ENCODE assay signal across 11 cellular contexts in genomic region chr6:13413466-13413862, GRCh38.
DNase-seq lines count a peak whose midpoint lies in the region; ATAC-seq and TF ChIP-seq lines count a peak whose summit lies in the region.
"Had no signal": no experiment of that assay in that cellular context is flagged by ENCODE, and none has a peak within 500 bp of the region (broad histone marks: within the 10 kb centered on the region; RNA-seq: fewer than 3 reads in every experiment).

No MANE protein-coding gene starts in this region.

- peaks cover 62% of the 10 kb centered on the region for H3K4me1 Mint-ChIP-seq in brain

- in situ Hi-C loops in G401 (cut with HindIII; ENCODE audit: low sequenced_read_pairs), result no loop called here
- in situ Hi-C loops in ACHN (cut with HindIII; ENCODE audit: low pct_ligation_motif_present, low pct_unique_long_range_greater_than_20kb, low sequenced_read_pairs), result no loop called here

- intact Hi-C loops in left ventricle myocardium superior (cut with micrococcal nuclease), result no loop called here

- H3K4me3 Mint-ChIP-seq in brain, result no peak overlapping the region
- H3K4me3 Mint-ChIP-seq: CD14-positive monocyte had no signal

- H3K9me3 Mint-ChIP-seq in brain, result no peaks in the 10 kb centered on the region

- peak; percentile 81 for ATAC-seq in left ventricle myocardium superior

- DNase-seq in G401 (ENCODE audit: low spot score) (peak; percentile 15), left ventricle myocardium superior (no peak), renal cortical epithelial cell (ENCODE audit: low read depth) (peak; percentile 63), NCI-H2081 treated with DMSO at 0.1 percent for 48 hours (lab: John Stamatoyannopoulos, UW) (no peak), ACHN (no peak), T-helper 9 cell (no peak)
- no peak for DNase-seq in stimulated activated CD4-positive, alpha-beta T cell treated with anti-CD3 and anti-CD28 coated beads, Interleukin-4, amount 100 ng/mL, for 4 hours
- DNase-seq: effector memory CD4-positive, alpha-beta T cell; PC-9 had no signal

- H3K27me3 Mint-ChIP-seq in brain, result no peaks in the 10 kb centered on the region

- H3K36me3 Mint-ChIP-seq in brain, result no peaks in the 10 kb centered on the region

- TF ChIP-seq CTCF in brain (conservative IDR thresholded peaks at IDR 0.05), result no peak

- H3K27ac Mint-ChIP-seq in brain, result peak overlapping the region; percentile 62 to 95 (median 89)

Comparison
In these comparisons a context has a peak if more than half of its experiments do, and no peak if none do; other contexts are left out.
1. DNase-seq: peak in G401 (single experiment) and renal cortical epithelial cell (single experiment); none in left ventricle myocardium superior (single experiment), NCI-H2081 treated with DMSO at 0.1 percent for 48 hours (single experiment), ACHN (single experiment), stimulated activated CD4-positive, alpha-beta T cell treated with anti-CD3 and anti-CD28 coated beads, Interleukin-4, amount 100 ng/mL, for 4 hours (0 of 2) and T-helper 9 cell (single experiment).